Comparison of ENCODE assay signal across 9 cellular contexts in genomic region chr11:129766858-129767604, GRCh38. TPM values are rescaled to one million over a fixed set of nuclear protein-coding genes. Genes with fewer than 3 reads are reported as not detected.
A peak's percentile ranks its signal among the peaks of the same experiment; 100 is the strongest.
DNase-seq lines count a peak whose midpoint lies in the region; ATAC-seq and TF ChIP-seq lines count a peak whose summit lies in the region.
"Had no signal": no experiment of that assay in that cellular context is flagged by ENCODE, and none has a peak within 500 bp of the region (broad histone marks: within the 10 kb centered on the region; RNA-seq: fewer than 3 reads in every experiment).

No MANE protein-coding gene starts in this region.

- H3K27me3 ChIP-seq in dorsolateral prefrontal cortex = peaks cover 0 to 4% (median 0%) of the 10 kb centered on the region in 45 donors
- H3K27me3 ChIP-seq: adrenal gland had no signal

- H3K4me3 Mint-ChIP-seq in activated CD4-positive, alpha-beta T cell treated with anti-CD3 and anti-CD28 coated beads, Interleukin-2, amount 10 ng/mL, durations not matched to agents 24 days and 14 days = no peak overlapping the region

- H3K27me3 Mint-ChIP-seq in activated CD4-positive, alpha-beta T cell treated with anti-CD3 and anti-CD28 coated beads, Interleukin-2, amount 10 ng/mL, durations not matched to agents 24 days and 14 days = peaks cover 4% of the 10 kb centered on the region

- H3K9me3 Mint-ChIP-seq in activated CD4-positive, alpha-beta T cell treated with anti-CD3 and anti-CD28 coated beads, Interleukin-2, amount 10 ng/mL, durations not matched to agents 24 days and 14 days = no peaks in the 10 kb centered on the region

- DNase-seq in activated CD4-positive, alpha-beta T cell treated with anti-CD3 and anti-CD28 coated beads, Interleukin-2, amount 10 ng/mL, durations not matched to agents 24 days and 14 days = peak; percentile 74
- DNase-seq in activated CD4-positive, alpha-beta T cell treated with anti-CD3 and anti-CD28 coated beads, Interleukin-2, amount 50 U/mL, for 4 hours = no peak
- DNase-seq in KG1 (lab: John Stamatoyannopoulos, UW) = peak; percentile 20
- DNase-seq in UCSD-AML1 (lab: John Stamatoyannopoulos, UW; ENCODE audit: unreplicated experiment) = peak; percentile 31
- peak; percentile 66 for DNase-seq in iPS-NIHi7 (ENCODE audit: extremely low spot score)
- no peak for DNase-seq in dorsolateral prefrontal cortex
- DNase-seq in NCI-H226 = no peak

- no peak for ATAC-seq in HG03442 (IDR thresholded peaks at IDR 0.05; ENCODE audit: unreplicated experiment)

- H3K36me3 Mint-ChIP-seq in activated CD4-positive, alpha-beta T cell treated with anti-CD3 and anti-CD28 coated beads, Interleukin-2, amount 10 ng/mL, durations not matched to agents 24 days and 14 days (ENCODE audit: low read depth) = no peaks in the 10 kb centered on the region

- H3K4me1 Mint-ChIP-seq in activated CD4-positive, alpha-beta T cell treated with anti-CD3 and anti-CD28 coated beads, Interleukin-2, amount 10 ng/mL, durations not matched to agents 24 days and 14 days = peaks cover 2% of the 10 kb centered on the region

- H3K27ac ChIP-seq in dorsolateral prefrontal cortex = no peak overlapping the region
- H3K27ac ChIP-seq: adrenal gland had no signal

- H3K4me3 ChIP-seq in dorsolateral prefrontal cortex = no peak overlapping the region
- H3K4me3 ChIP-seq: adrenal gland had no signal

- TF ChIP-seq CTCF in dorsolateral prefrontal cortex (IDR thresholded peaks at IDR 0.05 in 54 of 56, conservative IDR thresholded peaks at IDR 0.05 in 2 of 56; ENCODE audit: low read depth in 1 of 56, partially characterized antibody in 56 of 56) = no peak

- intact Hi-C loops in activated CD4-positive, alpha-beta T cell treated with anti-CD3 and anti-CD28 coated beads, Interleukin-2, amount 10 ng/mL, durations not matched to agents 24 days and 14 days (cut with micrococcal nuclease) = loop anchor here (5.0 kb wide), 1 partner anchor 365 kb away; no protein-coding TSS in a partner anchor
- intact Hi-C loops in dorsolateral prefrontal cortex (cut with DNase I) = no loop called here

- no peak overlapping the region for H3K27ac Mint-ChIP-seq in activated CD4-positive, alpha-beta T cell treated with anti-CD3 and anti-CD28 coated beads, Interleukin-2, amount 10 ng/mL, durations not matched to agents 24 days and 14 days

RNA-seq across cellular contexts. Expression of gene TMEM45B, which starts 48.6 kb away (rescaled TPM):
- total RNA-seq in activated CD4-positive, alpha-beta T cell treated with anti-CD3 and anti-CD28 coated beads, Interleukin-2, amount 10 ng/mL, durations not matched to agents 24 days and 14 days = 0.37 and 0.45 TPM in 2 replicates
- 1 to 10 TPM in 24 of 120 experiments, under 1 TPM in 78, not detected in 18; 0.18 to 2.3 (median 0.69) TPM for total RNA-seq in dorsolateral prefrontal cortex

Comparison
In these comparisons a context has a peak if more than half of its experiments do, and no peak if none do; other contexts are left out.
1. DNase-seq: peak in activated CD4-positive, alpha-beta T cell treated with anti-CD3 and anti-CD28 coated beads, Interleukin-2, amount 10 ng/mL, durations not matched to agents 24 days and 14 days (single experiment), KG1 (single experiment), UCSD-AML1 (single experiment) and iPS-NIHi7 (single experiment); none in activated CD4-positive, alpha-beta T cell treated with anti-CD3 and anti-CD28 coated beads, Interleukin-2, amount 50 U/mL, for 4 hours (0 of 2), dorsolateral prefrontal cortex (0 of 10) and NCI-H226 (single experiment).